ENCODE assay signal across 17 cellular contexts in the genomic region with DNA sequence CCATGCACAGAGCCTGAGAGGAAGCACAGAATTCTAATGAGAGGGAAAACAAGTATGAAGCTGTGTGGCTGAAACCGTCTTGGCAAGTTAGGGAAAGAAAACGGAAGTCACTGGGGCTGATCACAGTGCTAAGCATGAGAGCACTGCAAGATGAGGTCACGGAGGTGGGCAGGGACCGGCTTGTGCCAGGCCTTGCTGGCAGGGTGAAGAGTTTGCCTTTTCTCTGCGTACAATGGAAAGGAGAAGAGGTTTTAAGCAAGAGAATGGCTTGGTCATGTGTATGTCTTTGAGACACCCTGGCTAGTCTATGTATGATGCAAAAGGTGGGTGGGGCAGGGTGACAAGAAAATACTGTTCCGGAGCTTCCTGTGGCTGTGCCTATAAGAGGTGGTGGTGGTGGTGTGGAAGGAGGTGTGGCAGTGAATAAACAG.
DNase-seq lines count a peak whose midpoint lies in the region; ATAC-seq and TF ChIP-seq lines count a peak whose summit lies in the region.
"Had no signal": no experiment of that assay in that cellular context is flagged by ENCODE, and none has a peak within 500 bp of the region (broad histone marks: within the 10 kb centered on the region; RNA-seq: fewer than 3 reads in every experiment).

No MANE protein-coding gene starts in this region.

- CTCF ChIA-PET in IMR-90 (lab: Yijun Ruan, JAX) = interaction anchor here (0.6 to 0.7 kb wide), 2 partner anchors 46 to 906 kb away, joined by 3 read pairs; no protein-coding TSS in a partner anchor

- H3K14ac ChIP-seq in IMR-90 (replicated peaks; ENCODE audit: low read depth, low read length) = no peak overlapping the region

- H2AFZ ChIP-seq in IMR-90 (replicated peaks; ENCODE audit: low read length, poor library complexity) = no peak overlapping the region

- H3K4me2 ChIP-seq in IMR-90 (ENCODE audit: low read depth, low read length) (no peak overlapping the region), mesendoderm (ENCODE audit: low read length) (no peak overlapping the region)

- H4K8ac ChIP-seq in IMR-90 (ENCODE audit: low read depth in 2 of 2, low read length in 2 of 2) = no peak overlapping the region
- H4K8ac ChIP-seq in mesendoderm (ENCODE audit: low read depth, low read length) = no peak overlapping the region

- H2BK120ac ChIP-seq in IMR-90 (ENCODE audit: low read depth, low read length) (no peak overlapping the region), mesendoderm (ENCODE audit: low read depth, low read length) (no peak overlapping the region)

- peaks cover 26 to 42% of the 10 kb centered on the region in 2 experiments for H3K79me1 ChIP-seq in IMR-90 (ENCODE audit: low read depth in 1 of 2, low read length in 2 of 2)
- no peaks in the 10 kb centered on the region for H3K79me1 ChIP-seq in mesendoderm (ENCODE audit: low read length)

- peak; percentile 65 for DNase-seq in Ammon's horn (ENCODE audit: low spot score)
- no peak for DNase-seq in IMR-90
- peak in 40 of 58 donors; percentile 8 to 81 (median 38) for DNase-seq in anterior cingulate cortex (lab: John Stamatoyannopoulos, UW)
- peak; percentile 69 for DNase-seq in left kidney (ENCODE audit: low read depth, low spot score)
- DNase-seq in Kasumi-1 (lab: John Stamatoyannopoulos, UW) = no peak
- DNase-seq in DMS79 treated with DMSO at 0.1 percent for 48 hours (lab: John Stamatoyannopoulos, UW) = no peak
- no peak for DNase-seq in NCI-H2171 treated with DMSO at 0.1 percent for 48 hours (lab: John Stamatoyannopoulos, UW)
- DNase-seq in mesendoderm = no peak
- DNase-seq: activated CD4-positive, alpha-beta T cell treated with anti-CD3 and anti-CD28 coated beads, Interleukin-2, amount 50 U/mL, for 48 hours; activated naive CD8-positive, alpha-beta T cell treated with anti-CD3 and anti-CD28 coated beads, Interleukin-2, amount 50 U/mL, for 24 hours; effector memory CD8-positive, alpha-beta T cell; EL; KG1; NCI-H1436; NCI-H446 had no signal

- no peak overlapping the region for H3K18ac ChIP-seq in IMR-90 (ENCODE audit: low read depth, low read length)
- no peak overlapping the region for H3K18ac ChIP-seq in mesendoderm (ENCODE audit: low read length)

- H3K56ac ChIP-seq in IMR-90 (ENCODE audit: extremely low read depth, insufficient read depth, low read length) (no peak overlapping the region), mesendoderm (ENCODE audit: low read length) (no peak overlapping the region)

- intact Hi-C loops in IMR-90 (cut with micrococcal nuclease) = no loop called here

- H2AK5ac ChIP-seq in IMR-90 (ENCODE audit: low read depth, low read length) (no peak overlapping the region), mesendoderm (ENCODE audit: low read length) (no peak overlapping the region)

- H3K4ac ChIP-seq in IMR-90 (ENCODE audit: low read depth, low read length) (no peak overlapping the region), mesendoderm (ENCODE audit: low read depth, low read length) (no peak overlapping the region)

- no peaks in the 10 kb centered on the region for H3K36me3 ChIP-seq in IMR-90 (ENCODE audit: control insufficient read depth, insufficient read depth, low read length)
- H3K36me3 ChIP-seq in mesendoderm (ENCODE audit: control insufficient read depth, insufficient read depth, low read length) = no peaks in the 10 kb centered on the region
- H3K36me3 ChIP-seq: neutrophil had no signal

- H3K27me3 ChIP-seq in IMR-90 (ENCODE audit: control insufficient read depth, insufficient read depth, low read length) = no peaks in the 10 kb centered on the region
- H3K27me3 ChIP-seq in mesendoderm (ENCODE audit: insufficient read depth, low read length, poor library complexity) = no peaks in the 10 kb centered on the region

- H3K23ac ChIP-seq in IMR-90 (ENCODE audit: low read depth, low read length) (0 out of 2 replicates have a peak overlapping the region, but pooled peaks have one; percentile 16), mesendoderm (ENCODE audit: low read length) (no peak overlapping the region)

- no peak overlapping the region for H2BK20ac ChIP-seq in IMR-90 (ENCODE audit: low read depth, low read length)

- in situ Hi-C loops in IMR-90 (cut with MboI; ENCODE audit: low sequenced_read_pairs) = no loop called here

- no peak for ATAC-seq in IMR-90 (ENCODE audit: low read depth)
- ATAC-seq: activated naive CD8-positive, alpha-beta T cell treated with anti-CD3 and anti-CD28 coated beads, Interleukin-2, amount 50 U/mL, for 24 hours; effector memory CD8-positive, alpha-beta T cell had no signal

- peaks cover 10% of the 10 kb centered on the region for H3K9me1 ChIP-seq in IMR-90 (ENCODE audit: insufficient read depth, low read length)

- no peak overlapping the region for H4K91ac ChIP-seq in IMR-90 (ENCODE audit: insufficient read depth, low read depth, low read length)

- POLR2A ChIA-PET in IMR-90 (lab: Charles Lee; ENCODE audit: unreplicated experiment) = no interaction called here

- H4K5ac ChIP-seq in IMR-90 (ENCODE audit: low read depth, low read length) (no peak overlapping the region), mesendoderm (ENCODE audit: low read length) (no peak overlapping the region)

- TF ChIP-seq RAD21 in IMR-90 (IDR thresholded peaks at IDR 0.05; ENCODE audit: low read length) = no peak

- H3K4me1 ChIP-seq in IMR-90 (ENCODE audit: control insufficient read depth, insufficient read depth, low read length) (no peaks in the 10 kb centered on the region), mesendoderm (ENCODE audit: control insufficient read depth, low read depth, low read length) (no peaks in the 10 kb centered on the region)

- no peaks in the 10 kb centered on the region for H4K20me1 ChIP-seq in IMR-90 (ENCODE audit: insufficient read depth, low read length)

- H2AK9ac ChIP-seq in IMR-90 (replicated peaks; ENCODE audit: low read depth, low read length, poor library complexity) = no peak overlapping the region

- no peak for TF ChIP-seq POLR2A in IMR-90 (IDR thresholded peaks at IDR 0.05; ENCODE audit: low read depth, low read length)

- no peak overlapping the region for H2BK15ac ChIP-seq in IMR-90 (ENCODE audit: low read depth, low read length)
- no peak overlapping the region for H2BK15ac ChIP-seq in mesendoderm (replicated peaks; ENCODE audit: low read depth)

- H3K27ac ChIP-seq in IMR-90 (ENCODE audit: insufficient read depth, low read length) = no peak overlapping the region
- no peak overlapping the region for H3K27ac ChIP-seq in mesendoderm (ENCODE audit: low read depth, low read length)
- H3K27ac ChIP-seq: neutrophil, SK-N-MC had no signal

- H3K4me3 ChIP-seq in IMR-90 (ENCODE audit: insufficient read depth, low read depth, low read length) = no peak overlapping the region
- no peak overlapping the region for H3K4me3 ChIP-seq in mesendoderm (ENCODE audit: low read length)
- H3K4me3 ChIP-seq: SK-N-MC had no signal

- BruUV-seq in IMR-90 (replicated peaks; lab: Mats Ljungman, UMichigan) = no TSS peak

- TF ChIP-seq CTCF in IMR-90 (conservative IDR thresholded peaks at IDR 0.05; ENCODE audit: low read depth, low read length) = no peak

- H3K9me3 ChIP-seq in IMR-90 (ENCODE audit: control insufficient read depth, insufficient read depth, low read length) = no peaks in the 10 kb centered on the region
- H3K9me3 ChIP-seq: neutrophil had no signal

- 89% methylated on average over 5 of the region's 6 CpGs; no CpG with 5 or more reads in 1 of the 2 experiments for WGBS in IMR-90 (ENCODE audit: extremely low coverage in 2 of 2, insufficient read length in 1 of 2), 2 experiments
- WGBS in mesendoderm (ENCODE audit: extremely low coverage, insufficient coverage, low lambda C conversion rate) = no CpG with 5 or more reads among the region's 6 CpGs

- H3K9ac ChIP-seq in IMR-90 (ENCODE audit: low read depth, low read length) (no peak overlapping the region), mesendoderm (ENCODE audit: low read length) (no peak overlapping the region)

- no peaks in the 10 kb centered on the region for H3K79me2 ChIP-seq in mesendoderm (ENCODE audit: control insufficient read depth, insufficient read depth, low read length)

- H2BK5ac ChIP-seq in IMR-90 (ENCODE audit: low read depth, low read length, poor library complexity, severe bottlenecking) (no peak overlapping the region), mesendoderm (ENCODE audit: low read length) (no peak overlapping the region)

- dilution Hi-C loops in IMR-90 (cut with HindIII; ENCODE audit: low sequenced_read_pairs, unreplicated experiment) = no loop called here

TF ChIP-seq in IMR-90, 13 proteins besides CTCF, POLR2A, EP300 and RAD21 (continues in another document):
- TF ChIP-seq MAFK (IDR thresholded peaks at IDR 0.05; ENCODE audit: low read depth, low read length) (no peak), MAZ (IDR thresholded peaks at IDR 0.05; ENCODE audit: borderline replicate concordance, low read depth, low read length) (no peak), RCOR1 (IDR thresholded peaks at IDR 0.05; ENCODE audit: insufficient replicate concordance, low read length) (no peak), FOS (IDR thresholded peaks at IDR 0.05; ENCODE audit: low read depth, low read length) (no peak), CEBPB (IDR thresholded peaks at IDR 0.05; ENCODE audit: low read depth, low read length) (no peak), MXI1 (IDR thresholded peaks at IDR 0.05; ENCODE audit: borderline replicate concordance, low read depth, low read length) (no peak), RFX5 (IDR thresholded peaks at IDR 0.05; ENCODE audit: low read depth, low read length) (no peak), SMC3 (IDR thresholded peaks at IDR 0.05; ENCODE audit: low read depth, low read length) (no peak), CHD1 (IDR thresholded peaks at IDR 0.05; ENCODE audit: low read depth, low read length) (no peak), NFE2L2 (IDR thresholded peaks at IDR 0.05; ENCODE audit: low read depth, low read length) (no peak), ELK1 (IDR thresholded peaks at IDR 0.05; ENCODE audit: borderline replicate concordance, low read depth, low read length) (no peak)
- TF ChIP-seq, protein P1, sequence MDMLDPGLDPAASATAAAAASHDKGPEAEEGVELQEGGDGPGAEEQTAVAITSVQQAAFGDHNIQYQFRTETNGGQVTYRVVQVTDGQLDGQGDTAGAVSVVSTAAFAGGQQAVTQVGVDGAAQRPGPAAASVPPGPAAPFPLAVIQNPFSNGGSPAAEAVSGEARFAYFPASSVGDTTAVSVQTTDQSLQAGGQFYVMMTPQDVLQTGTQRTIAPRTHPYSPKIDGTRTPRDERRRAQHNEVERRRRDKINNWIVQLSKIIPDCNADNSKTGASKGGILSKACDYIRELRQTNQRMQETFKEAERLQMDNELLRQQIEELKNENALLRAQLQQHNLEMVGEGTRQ (IDR thresholded peaks at IDR 0.05; ENCODE audit: low read depth, low read length) = no peak

Comparison
In these comparisons a context has a peak if more than half of its experiments do, and no peak if none do; other contexts are left out.
1. DNase-seq: peak in Ammon's horn (single experiment), anterior cingulate cortex (40 of 58) and left kidney (single experiment); none in IMR-90 (single experiment), Kasumi-1 (0 of 2), DMS79 treated with DMSO at 0.1 percent for 48 hours (single experiment), NCI-H2171 treated with DMSO at 0.1 percent for 48 hours (single experiment) and mesendoderm (single experiment).